Comparison of ENCODE assay signal across 8 cellular contexts in the genomic region with DNA sequence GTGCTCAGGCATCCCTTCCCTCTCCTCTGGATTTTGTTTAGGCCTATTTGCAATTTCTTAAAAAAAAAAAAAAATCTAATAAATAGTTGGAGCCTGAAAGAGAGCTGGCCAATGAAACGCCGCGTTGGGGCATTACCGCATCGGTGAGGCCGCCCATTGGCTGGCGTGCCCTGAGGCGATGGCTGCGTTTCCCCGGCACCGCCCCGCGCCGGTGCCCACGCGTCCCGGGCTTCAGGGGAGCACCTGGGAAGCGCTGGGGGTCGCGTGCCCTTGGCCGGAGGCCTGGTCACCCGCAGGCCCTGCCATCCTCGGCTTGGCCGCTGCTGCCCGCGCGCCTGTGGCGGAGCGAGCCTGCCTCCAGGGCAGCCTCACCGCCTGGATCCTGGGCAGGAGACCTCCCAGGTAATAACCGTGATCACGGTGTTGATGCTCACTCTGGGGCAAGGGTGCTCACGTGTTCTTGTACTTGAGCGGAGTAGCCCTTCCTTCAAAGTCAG.
A peak's percentile ranks its signal among the peaks of the same experiment; 100 is the strongest.
DNase-seq lines count a peak whose midpoint lies in the region; ATAC-seq and TF ChIP-seq lines count a peak whose summit lies in the region.

No MANE protein-coding gene starts in this region.

- peak overlapping the region; percentile 47 for H3K4me3 ChIP-seq in GM12865 (ENCODE audit: low read depth, low read length)

- POLR2A ChIA-PET in activated CD8-positive, alpha-beta T cell treated with anti-CD3 and anti-CD28 coated beads for 36 hours (lab: Charles Lee), result interaction anchor here (1.6 kb wide), 1 partner anchor 10 kb away, joined by 3 read pairs; no protein-coding TSS in a partner anchor

- ATAC-seq in HG03521 (IDR thresholded peaks at IDR 0.05; ENCODE audit: unreplicated experiment) (peak; percentile 76), GM18511 (IDR thresholded peaks at IDR 0.05; ENCODE audit: unreplicated experiment) (no peak)
- ATAC-seq in activated CD8-positive, alpha-beta T cell treated with anti-CD3 and anti-CD28 coated beads for 36 hours, result peak; percentile 97

- peak; percentile 64 for DNase-seq in GM12865 (ENCODE audit: low read depth)
- DNase-seq in activated CD8-positive, alpha-beta T cell treated with anti-CD3 and anti-CD28 coated beads for 36 hours, result peak; percentile 84
- peak; percentile 66 for DNase-seq in effector CD8-positive, alpha-beta T cell (lab: John Stamatoyannopoulos, UW)
- peak; percentile 68 for DNase-seq in midbrain (lab: John Stamatoyannopoulos, UW)
- DNase-seq in stimulated activated CD8-positive, alpha-beta memory T cell treated with anti-CD3 and anti-CD28 coated beads, Interleukin-15, amount 100 ng/mL, for 1 hour (ENCODE audit: low read depth), result peak; percentile 32
- DNase-seq in HuH-7 (ENCODE audit: low spot score), result no peak

- TF ChIP-seq CTCF in GM12865 (IDR thresholded peaks at IDR 0.05; ENCODE audit: insufficient read depth, low read depth, low read length, missing control alignments), result no peak
- no peak for TF ChIP-seq CTCF in activated CD8-positive, alpha-beta T cell treated with anti-CD3 and anti-CD28 coated beads for 36 hours (IDR thresholded peaks at IDR 0.05)

- H3K4me1 Mint-ChIP-seq in activated CD8-positive, alpha-beta T cell treated with anti-CD3 and anti-CD28 coated beads for 36 hours (ENCODE audit: low read depth), result peaks cover 7% of the 10 kb centered on the region

- CTCF ChIA-PET in activated CD8-positive, alpha-beta T cell treated with anti-CD3 and anti-CD28 coated beads for 36 hours (lab: Charles Lee), result no interaction called here

- intact Hi-C loops in activated CD8-positive, alpha-beta T cell treated with anti-CD3 and anti-CD28 coated beads for 36 hours (cut with micrococcal nuclease), result no loop called here

- peak overlapping the region; percentile 70 for H3K4me3 Mint-ChIP-seq in activated CD8-positive, alpha-beta T cell treated with anti-CD3 and anti-CD28 coated beads for 36 hours

- peak overlapping the region; percentile 5 for H3K27ac Mint-ChIP-seq in activated CD8-positive, alpha-beta T cell treated with anti-CD3 and anti-CD28 coated beads for 36 hours

- no peaks in the 10 kb centered on the region for H3K36me3 Mint-ChIP-seq in activated CD8-positive, alpha-beta T cell treated with anti-CD3 and anti-CD28 coated beads for 36 hours (ENCODE audit: low read depth)

- peaks cover 4% of the 10 kb centered on the region for H3K27me3 Mint-ChIP-seq in activated CD8-positive, alpha-beta T cell treated with anti-CD3 and anti-CD28 coated beads for 36 hours

- no peaks in the 10 kb centered on the region for H3K9me3 Mint-ChIP-seq in activated CD8-positive, alpha-beta T cell treated with anti-CD3 and anti-CD28 coated beads for 36 hours
